In genomic region chr1:224109981-224110380, GRCh38 we compare ENCODE assay signal across 4 cellular contexts.
A peak's percentile ranks its signal among the peaks of the same experiment; 100 is the strongest.
TF ChIP-seq lines count a peak whose summit lies in the region.

No MANE protein-coding gene starts in this region.

TF ChIP-seq in HepG2, 621 proteins besides CTCF, POLR2A, EP300 and RAD21:
- TF ChIP-seq ZNF121 (CRISPR knock-in tag; IDR thresholded peaks at IDR 0.05) = 0 out of 2 replicates have a peak, but pooled peaks have one; percentile 19
- TF ChIP-seq TSC22D2 (CRISPR knock-in tag; IDR thresholded peaks at IDR 0.05; ENCODE audit: borderline replicate concordance) = no peak

TF ChIP-seq in HEK293, 187 proteins besides CTCF, POLR2A, EP300 and RAD21:
- TF ChIP-seq ZNF121 (tag by site-specific recombination; IDR thresholded peaks at IDR 0.05) = peak; percentile 95
- no peak for TF ChIP-seq ZNF747 (tag by site-specific recombination; IDR thresholded peaks at IDR 0.05)

TF ChIP-seq in WTC11, 78 proteins besides CTCF, POLR2A, EP300 and RAD21:
- TF ChIP-seq PREB (CRISPR knock-in tag; IDR thresholded peaks at IDR 0.05; ENCODE audit: borderline replicate concordance) (no peak), ZNF121 (CRISPR knock-in tag; IDR thresholded peaks at IDR 0.05) (peak; percentile 58; the same call in 1 of the 2 replicates), JAZF1 (CRISPR knock-in tag; IDR thresholded peaks at IDR 0.05) (no peak)

TF ChIP-seq in K562, 482 proteins besides CTCF, POLR2A, EP300 and RAD21:
- TF ChIP-seq ZNF395 (CRISPR knock-in tag; IDR thresholded peaks at IDR 0.05) (no peak), ZNF121 (CRISPR knock-in tag; conservative IDR thresholded peaks at IDR 0.05) (peak; percentile 52)
